8 cellular contexts compared by ENCODE assay signal in genomic region chr12:104956870-104957301, GRCh38. TPM values are rescaled to one million over a fixed set of nuclear protein-coding genes. Genes with fewer than 3 reads are reported as not detected.
DNase-seq lines count a peak whose midpoint lies in the region; ATAC-seq and TF ChIP-seq lines count a peak whose summit lies in the region.

No MANE protein-coding gene starts in this region.

- H3K9me3 ChIP-seq in ovary: no peaks in the 10 kb centered on the region

- no peaks in the 10 kb centered on the region for H3K27me3 ChIP-seq in ovary

- no peak for TF ChIP-seq POLR2A in ovary (IDR thresholded peaks at IDR 0.05)

- no peak for TF ChIP-seq CTCF in ovary (IDR thresholded peaks at IDR 0.05)

- H3K4me1 ChIP-seq in ovary (ENCODE audit: insufficient read depth): peaks cover 4% of the 10 kb centered on the region

- H3K27ac Mint-ChIP-seq in dendritic cell treated with granulocyte-macrophage colony-stimulating factor and Interleukin-4, amounts not matched to agents 40 ng/mL and 50 ng/mL, for 4 days: peak overlapping the region; percentile 96

- intact Hi-C loops in dendritic cell treated with granulocyte-macrophage colony-stimulating factor and Interleukin-4, amounts not matched to agents 40 ng/mL and 50 ng/mL, for 4 days (cut with micrococcal nuclease): loop anchor here (10.0 kb wide), 1 partner anchor 98 kb away; no protein-coding TSS in a partner anchor
- intact Hi-C loops in ovary (cut with DNase I): no loop called here

- WGBS in ovary, 3 donors: 36 to 38% (median 37%) methylated on average over 7 of the region's 7 CpGs

- no peaks in the 10 kb centered on the region for H3K36me3 ChIP-seq in ovary

- peak overlapping the region; percentile 85 for H3K4me3 Mint-ChIP-seq in dendritic cell treated with granulocyte-macrophage colony-stimulating factor and Interleukin-4, amounts not matched to agents 40 ng/mL and 50 ng/mL, for 4 days

- no peak for TF ChIP-seq EP300 in ovary (IDR thresholded peaks at IDR 0.05)

- DNase-seq in Daoy (ENCODE audit: low read depth): peak; percentile 11
- DNase-seq in NAMALWA (ENCODE audit: low spot score): peak; percentile 4
- no peak for DNase-seq in ovary
- no peak for DNase-seq in HK-2 (ENCODE audit: unreplicated experiment)
- DNase-seq in amniotic stem cell (lab: John Stamatoyannopoulos, UW): no peak
- DNase-seq in cerebellar nuclear complex (lab: John Stamatoyannopoulos, UW): no peak

- no peaks in the 10 kb centered on the region for H3K36me3 Mint-ChIP-seq in dendritic cell treated with granulocyte-macrophage colony-stimulating factor and Interleukin-4, amounts not matched to agents 40 ng/mL and 50 ng/mL, for 4 days (ENCODE audit: low read depth)

- no peak overlapping the region for H3K27ac ChIP-seq in ovary

- peak overlapping the region; percentile 61 for H3K4me3 ChIP-seq in ovary

- H3K27me3 Mint-ChIP-seq in dendritic cell treated with granulocyte-macrophage colony-stimulating factor and Interleukin-4, amounts not matched to agents 40 ng/mL and 50 ng/mL, for 4 days: peaks cover 8% of the 10 kb centered on the region

- no peak for ATAC-seq in HG03139 (IDR thresholded peaks at IDR 0.05; ENCODE audit: unreplicated experiment)

- peaks cover 40% of the 10 kb centered on the region for H3K4me1 Mint-ChIP-seq in dendritic cell treated with granulocyte-macrophage colony-stimulating factor and Interleukin-4, amounts not matched to agents 40 ng/mL and 50 ng/mL, for 4 days (ENCODE audit: low read depth)

- H3K9me3 Mint-ChIP-seq in dendritic cell treated with granulocyte-macrophage colony-stimulating factor and Interleukin-4, amounts not matched to agents 40 ng/mL and 50 ng/mL, for 4 days: no peaks in the 10 kb centered on the region

RNA-seq across cellular contexts. Expression of gene SLC41A2, which starts 1.2 kb away (rescaled TPM):
- 55.5 and 80.7 TPM in 2 replicates for total RNA-seq in Daoy (2014; rRNA removed; shearing (Covaris generic))
- 10 to 100 TPM; 18.2 to 55.1 (median 27.4) TPM for total RNA-seq in ovary
- 1 to 10 TPM; 3.1 to 8.6 TPM for polyA plus RNA-seq in ovary

RNA-seq across cellular contexts. Expression of gene NOPCHAP1, which starts 29.2 kb away (rescaled TPM):
- 18.7 and 33.2 TPM in 2 replicates for total RNA-seq in Daoy (2014; rRNA removed; shearing (Covaris generic))
- total RNA-seq in ovary: 10 to 100 TPM in 5 of 7 donors, 1 to 10 TPM in 2; 4.5 to 20.2 (median 13.6) TPM
- polyA plus RNA-seq in ovary: 1 to 10 TPM; 5.2 to 6.6 TPM

Comparison
In these comparisons a context has a peak if more than half of its experiments do, and no peak if none do; other contexts are left out.
1. DNase-seq: peak in Daoy (single experiment) and NAMALWA (single experiment); none in ovary (0 of 5), HK-2 (single experiment), amniotic stem cell (single experiment) and cerebellar nuclear complex (0 of 2).